ENCODE assay signal across 11 cellular contexts in the genomic region with DNA sequence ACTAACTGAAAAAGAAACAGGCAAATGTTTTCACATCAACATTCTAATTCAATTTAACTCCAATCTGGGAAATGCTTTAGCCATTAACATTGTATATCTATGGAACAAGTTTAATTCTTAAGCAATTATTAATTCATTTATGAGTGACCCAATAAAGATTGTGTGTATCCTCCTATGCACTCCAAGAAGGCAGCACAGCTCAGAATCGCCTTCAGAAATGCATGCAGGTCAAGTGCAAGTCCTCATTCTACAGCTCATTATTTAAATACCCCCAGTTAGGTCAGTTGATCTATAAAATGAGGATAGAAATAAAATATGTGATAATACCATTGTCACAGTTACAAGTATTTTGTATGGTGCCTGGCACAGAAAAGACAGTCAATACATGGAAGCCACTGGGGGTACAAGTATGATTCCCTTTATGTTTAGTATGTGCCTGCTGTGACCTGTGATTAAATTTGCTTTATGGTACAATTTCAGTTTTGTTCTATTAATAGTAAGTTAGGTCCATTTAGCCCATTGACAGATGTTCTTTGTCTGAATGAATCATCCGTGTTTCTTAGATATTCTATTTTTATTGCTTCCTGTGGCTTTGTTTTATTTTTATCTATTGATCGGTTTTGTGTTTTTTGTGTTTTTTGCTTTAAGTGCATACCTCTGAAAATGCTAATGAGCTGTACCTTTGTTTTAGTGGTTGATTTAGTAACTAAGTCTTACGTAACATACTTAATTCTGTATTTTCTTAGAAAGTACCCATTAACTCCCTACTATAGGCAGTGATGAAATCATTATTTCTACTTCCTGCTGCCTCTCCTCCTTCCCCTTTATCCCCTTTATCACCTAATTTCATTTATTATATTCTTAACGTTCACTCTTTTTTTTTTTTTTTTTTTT. TPM values are rescaled to one million over a fixed set of nuclear protein-coding genes. Genes with fewer than 3 reads are reported as not detected.
DNase-seq lines count a peak whose midpoint lies in the region; ATAC-seq and TF ChIP-seq lines count a peak whose summit lies in the region.
"Had no signal": no experiment of that assay in that cellular context is flagged by ENCODE, and none has a peak within 500 bp of the region (broad histone marks: within the 10 kb centered on the region; RNA-seq: fewer than 3 reads in every experiment).

No MANE protein-coding gene starts in this region.

- H3K79me2 ChIP-seq in PC-9 (ENCODE audit: low read depth) = no peaks in the 10 kb centered on the region

- CTCF ChIA-PET in PC-9 (lab: Charles Lee) = interaction anchor here (0.6 kb wide), 1 partner anchor 36 kb away, joined by 3 read pairs; no protein-coding TSS in a partner anchor

- no peak overlapping the region for H3K27ac ChIP-seq in PC-9

- no peaks in the 10 kb centered on the region for H3K9me2 ChIP-seq in PC-9 (ENCODE audit: insufficient read depth)

- H3F3A ChIP-seq in PC-9 (ENCODE audit: insufficient read depth, low read depth) = no peaks in the 10 kb centered on the region

- H3K36me3 ChIP-seq in PC-9 (ENCODE audit: low read depth) = no peaks in the 10 kb centered on the region

- BruUV-seq in PC-9 (replicated peaks; lab: Mats Ljungman, UMichigan) = no TSS peak

- no peak overlapping the region for H3K4me3 ChIP-seq in PC-9

- DNase-seq in COR-L47 (lab: John Stamatoyannopoulos, UW) (peak; percentile 16), NCI-H748 treated with DMSO at 0.1 percent for 48 hours (lab: John Stamatoyannopoulos, UW) (peak; percentile 10), PC-9 (no peak), NCI-H1694 (lab: John Stamatoyannopoulos, UW) (no peak), DMS79 treated with DMSO at 0.1 percent for 48 hours (lab: John Stamatoyannopoulos, UW) (no peak)
- no peak for DNase-seq in activated naive CD4-positive, alpha-beta T cell treated with Interleukin-2 at 50 U/mL for 16 hours
- DNase-seq: midbrain, NCI-H2171 had no signal

- H4K20me1 ChIP-seq in PC-9 (ENCODE audit: insufficient read depth) = no peaks in the 10 kb centered on the region

- TF ChIP-seq CTCF in PC-9 (conservative IDR thresholded peaks at IDR 0.05) = no peak

- no peak overlapping the region for H2AFZ ChIP-seq in PC-9

- H3K4me1 ChIP-seq in PC-9 (replicated peaks; ENCODE audit: insufficient read depth) = no peaks in the 10 kb centered on the region

- intact Hi-C loops in PC-9 (cut with micrococcal nuclease; ENCODE audit: unreplicated experiment) = no loop called here

- H3K4me2 ChIP-seq in PC-9 = no peak overlapping the region

- H3K27me3 ChIP-seq in PC-9 (ENCODE audit: insufficient read depth, low read depth) = peaks cover 14% of the 10 kb centered on the region

- no peaks in the 10 kb centered on the region for H3K9me3 ChIP-seq in PC-9 (ENCODE audit: insufficient read depth, low read depth)

- POLR2A ChIA-PET in PC-9 (lab: Charles Lee; ENCODE audit: unreplicated experiment) = no interaction called here

- ATAC-seq in GM19463 (IDR thresholded peaks at IDR 0.05; ENCODE audit: unreplicated experiment) = peak; percentile 63
- ATAC-seq in HG03066 (IDR thresholded peaks at IDR 0.05; ENCODE audit: low read depth, unreplicated experiment) = peak; percentile 75

RNA-seq across cellular contexts. Expression of gene CPXM2, which starts 42.8 kb away (rescaled TPM):
- not detected in 2 replicates for total RNA-seq in PC-9 (2021)
- total RNA-seq: activated T-helper 1 cell treated with anti-CD3 and anti-CD28 coated beads, Interleukin-12 subunit alpha, Interleukin-12 subunit beta, Interleukin-2, Interleukin-4 antibody, amounts not matched to agents 30 ng/mL and 10 ng/mL and 1 ng/mL, durations not matched to agents 14 hours and 24 hours and 36 hours had no signal

Comparison
In these comparisons a context has a peak if more than half of its experiments do, and no peak if none do; other contexts are left out.
1. DNase-seq: peak in COR-L47 (single experiment) and NCI-H748 treated with DMSO at 0.1 percent for 48 hours (single experiment); none in activated naive CD4-positive, alpha-beta T cell treated with Interleukin-2 at 50 U/mL for 16 hours (single experiment), PC-9 (0 of 2), NCI-H1694 (single experiment) and DMS79 treated with DMSO at 0.1 percent for 48 hours (single experiment).